Comparison of ENCODE assay signal across 15 cellular contexts in the genomic region with DNA sequence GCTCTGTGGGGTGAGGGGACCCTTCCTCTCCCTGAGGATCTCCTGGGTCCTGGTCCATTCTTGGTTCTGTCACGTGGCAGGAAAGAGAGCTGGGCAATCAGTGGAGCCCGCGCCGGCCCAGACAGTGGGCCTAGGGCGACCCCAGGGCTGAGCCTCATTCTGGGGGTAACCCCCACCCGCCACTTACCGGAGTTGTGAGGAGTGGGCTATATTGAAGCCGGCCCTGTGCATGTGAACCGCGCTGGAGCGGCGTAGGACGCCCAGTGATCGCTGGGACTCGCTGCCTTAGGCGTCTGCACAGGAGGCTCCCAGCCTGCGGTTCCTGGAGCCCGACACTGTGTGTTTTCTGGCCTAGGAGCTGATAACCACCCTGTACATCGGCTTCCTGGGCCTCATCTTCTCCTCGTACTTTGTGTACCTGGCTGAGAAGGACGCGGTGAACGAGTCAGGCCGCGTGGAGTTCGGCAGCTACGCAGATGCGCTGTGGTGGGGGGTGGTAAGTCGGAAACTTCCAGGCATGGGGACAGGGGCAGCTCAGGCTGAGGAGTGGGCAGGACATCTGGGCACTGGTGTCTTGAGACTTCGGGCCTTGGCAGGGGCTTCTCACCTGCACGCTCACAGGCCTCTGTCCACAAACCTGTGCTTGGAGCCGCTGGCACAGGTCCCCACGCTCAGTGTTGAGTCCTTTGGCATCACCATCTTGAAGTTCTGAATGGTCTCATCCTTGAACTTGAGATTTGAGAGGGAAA.
"Had no signal": no experiment of that assay in that cellular context is flagged by ENCODE, and none has a peak within 500 bp of the region (broad histone marks: within the 10 kb centered on the region; RNA-seq: fewer than 3 reads in every experiment).

No MANE protein-coding gene starts in this region.

- ATAC-seq: activated CD8-positive, alpha-beta T cell treated with anti-CD3 and anti-CD28 coated beads for 36 hours; esophagus mucosa; left lung; SK-N-SH treated with all-trans-retinoic acid at 6 μM for 48 hours; stimulated activated naive B cell treated with anti-CD40 and anti-IgM and Interleukin-4, amounts not matched to agents 10 μg/mL and 1 μg/mL and 100 μg/mL, for 72 hours had no signal

- H3K36me3 ChIP-seq: colonic mucosa, thyroid gland had no signal

- H3K4me3 ChIP-seq: adrenal gland, colonic mucosa, left lung, thyroid gland had no signal

- DNase-seq: activated CD4-positive, alpha-beta T cell treated with anti-CD3 and anti-CD28 coated beads for 4 hours; activated CD8-positive, alpha-beta memory T cell treated with anti-CD3 and anti-CD28 coated beads, Interleukin-2, amount 50 U/mL, for 48 hours; activated CD8-positive, alpha-beta T cell treated with anti-CD3 and anti-CD28 coated beads for 36 hours; activated naive CD4-positive, alpha-beta T cell treated with Interleukin-2 at 50 U/mL for 16 hours; caudate nucleus; colonic mucosa; mesendoderm; nephron progenitor cell; stimulated activated CD4-positive, alpha-beta T cell treated with anti-CD3 and anti-CD28 coated beads, Interleukin-4, amount 100 ng/mL, for 1 hour; stimulated activated naive B cell treated with anti-CD40 and anti-IgM and Interleukin-4, amounts not matched to agents 10 μg/mL and 1 μg/mL and 100 μg/mL, for 72 hours; thyroid gland had no signal

- H3K9me3 ChIP-seq: adrenal gland, colonic mucosa, left lung, thyroid gland had no signal

- H3K4me1 Mint-ChIP-seq: stimulated activated naive B cell treated with anti-CD40 and anti-IgM and Interleukin-4, amounts not matched to agents 10 μg/mL and 1 μg/mL and 100 μg/mL, for 72 hours had no signal

- H3K4me3 Mint-ChIP-seq: activated CD8-positive, alpha-beta T cell treated with anti-CD3 and anti-CD28 coated beads for 36 hours; nephron progenitor cell; stimulated activated naive B cell treated with anti-CD40 and anti-IgM and Interleukin-4, amounts not matched to agents 10 μg/mL and 1 μg/mL and 100 μg/mL, for 72 hours had no signal

- H3K27me3 Mint-ChIP-seq: activated CD8-positive, alpha-beta T cell treated with anti-CD3 and anti-CD28 coated beads for 36 hours; stimulated activated naive B cell treated with anti-CD40 and anti-IgM and Interleukin-4, amounts not matched to agents 10 μg/mL and 1 μg/mL and 100 μg/mL, for 72 hours had no signal

- H3K27me3 ChIP-seq: adrenal gland, colonic mucosa, left lung, thyroid gland had no signal

- H3K27ac Mint-ChIP-seq: activated CD8-positive, alpha-beta T cell treated with anti-CD3 and anti-CD28 coated beads for 36 hours; nephron progenitor cell; stimulated activated naive B cell treated with anti-CD40 and anti-IgM and Interleukin-4, amounts not matched to agents 10 μg/mL and 1 μg/mL and 100 μg/mL, for 72 hours had no signal

- H3K27ac ChIP-seq: colonic mucosa, left lung, thyroid gland had no signal

- H3K9me3 Mint-ChIP-seq: activated CD8-positive, alpha-beta T cell treated with anti-CD3 and anti-CD28 coated beads for 36 hours; nephron progenitor cell; stimulated activated naive B cell treated with anti-CD40 and anti-IgM and Interleukin-4, amounts not matched to agents 10 μg/mL and 1 μg/mL and 100 μg/mL, for 72 hours had no signal

- H3K4me1 ChIP-seq: left lung, thyroid gland had no signal
